Comparison of ENCODE assay signal across 8 cellular contexts in genomic region chr9:127049044-127049443, GRCh38.
DNase-seq lines count a peak whose midpoint lies in the region; ATAC-seq, FAIRE-seq and TF ChIP-seq lines count a peak whose summit lies in the region.

No MANE protein-coding gene starts in this region.

- TF ChIP-seq POLR2A in K562 (conservative IDR thresholded peaks at IDR 0.05) (no peak), right lobe of liver (IDR thresholded peaks at IDR 0.05) (no peak)

- H3K9me3 ChIP-seq in K562 (replicated peaks; ENCODE audit: control insufficient read depth, insufficient read depth, low read depth, low read length) (no peaks in the 10 kb centered on the region), right lobe of liver (no peaks in the 10 kb centered on the region)

- H3K4me2 ChIP-seq in K562 (ENCODE audit: insufficient read depth, low read length), result no peak overlapping the region

- H3K4me3 ChIP-seq in K562 (no peak overlapping the region), right lobe of liver (no peak overlapping the region)

- CTCF ChIA-PET in K562 (lab: Yijun Ruan, JAX; ENCODE audit: low intra/inter-chr PET ratio), result no interaction called here

- DNase-seq in stimulated activated CD4-positive, alpha-beta T cell treated with anti-CD3 and anti-CD28 coated beads, Interleukin-15, amount 100 ng/mL, for 24 hours, result peak; percentile 11
- no peak for DNase-seq in stimulated activated CD4-positive, alpha-beta T cell treated with anti-CD3 and anti-CD28 coated beads, Interleukin-4, amount 100 ng/mL, for 4 hours
- DNase-seq in NCI-H774 (lab: John Stamatoyannopoulos, UW) (peak; percentile 44), K562 (ENCODE audit: extremely low read depth in 1 of 4, low spot score in 3 of 4) (no peak), right lobe of liver (no peak), cerebellar cortex (ENCODE audit: low spot score) (no peak), SKM-1 (lab: John Stamatoyannopoulos, UW; ENCODE audit: unreplicated experiment) (no peak)

- 2% methylated on average over 4 of the region's 4 CpGs for WGBS in K562 (ENCODE audit: insufficient coverage, low coverage, missing lambda C conversion rate)
- WGBS in right lobe of liver (ENCODE audit: insufficient coverage, low coverage, low lambda C conversion rate, missing lambda C conversion rate), result 42% methylated on average over 4 of the region's 4 CpGs

- H3K4me1 ChIP-seq in K562 (replicated peaks in 1 of 2; ENCODE audit: control insufficient read depth in 2 of 2, insufficient read depth in 2 of 2, low read length in 2 of 2), result no peaks in the 10 kb centered on the region; a peak in 1 of 5 replicates
- H3K4me1 ChIP-seq in right lobe of liver, result peaks cover 0 to 4% (median 0%) of the 10 kb centered on the region in 4 donors

- H4K20me1 ChIP-seq in K562 (replicated peaks; ENCODE audit: control insufficient read depth, insufficient read depth, low read length), result 0 out of 2 replicates have a peak, but pooled peaks cover 2% of the 10 kb centered on the region

- peaks cover 10 to 40% of the 10 kb centered on the region in 2 experiments for H3K27me3 ChIP-seq in K562 (ENCODE audit: control insufficient read depth in 2 of 2, insufficient read depth in 2 of 2, low read length in 2 of 2)
- H3K27me3 ChIP-seq in right lobe of liver, result no peaks in the 10 kb centered on the region

- no TSS peak for BruUV-seq in K562 (replicated peaks; lab: Mats Ljungman, UMichigan)

- no peak; a peak in 1 of 4 replicates for TF ChIP-seq RAD21 in K562 (CRISPR knock-in tag; conservative IDR thresholded peaks at IDR 0.05 in 1 of 2, IDR thresholded peaks at IDR 0.05 in 1 of 2)

- no peak for TF ChIP-seq CTCF in K562 (IDR thresholded peaks at IDR 0.05 in 2 of 3, conservative IDR thresholded peaks at IDR 0.05 in 1 of 3; ENCODE audit: insufficient read depth in 2 of 3, low read depth in 1 of 3, low read length in 3 of 3)
- TF ChIP-seq CTCF in right lobe of liver (IDR thresholded peaks at IDR 0.05), result peak in 3 of 4 donors; percentile 14 to 32 (median 18)

- H3K9ac ChIP-seq in K562 (ENCODE audit: insufficient read depth in 1 of 2, low read depth in 2 of 2, low read length in 2 of 2), result no peak overlapping the region

- intact Hi-C loops in K562 (cut with micrococcal nuclease) (no loop called here), right lobe of liver (cut with DNase I) (no loop called here)

- FAIRE-seq in K562 (lab: Jason Lieb, UNC), result no peak

- no peaks in the 10 kb centered on the region for H3K9me1 ChIP-seq in K562 (ENCODE audit: control insufficient read depth, insufficient read depth, low read length)

- in situ Hi-C loops in K562 (cut with MboI), result no loop called here

- H2AFZ ChIP-seq in K562 (ENCODE audit: low read depth, low read length), result no peak overlapping the region

- no peak for TF ChIP-seq EP300 in K562 (IDR thresholded peaks at IDR 0.05; ENCODE audit: low read length)

- no peaks in the 10 kb centered on the region for H3K36me3 ChIP-seq in K562 (ENCODE audit: control insufficient read depth, insufficient read depth, low read length)
- H3K36me3 ChIP-seq in right lobe of liver, result no peaks in the 10 kb centered on the region

- no peaks in the 10 kb centered on the region for H3K79me2 ChIP-seq in K562 (ENCODE audit: control insufficient read depth, insufficient read depth, low read length)

- H3K27ac ChIP-seq in K562 (ENCODE audit: extremely low read depth, low read depth, low read length), result no peak overlapping the region
- peak overlapping the region in 2 of 3 donors; percentile 7 to 58 for H3K27ac ChIP-seq in right lobe of liver

- ATAC-seq in K562 (no peak), right lobe of liver (peak; percentile 76 to 91 (median 85)), HG03159 (IDR thresholded peaks at IDR 0.05; ENCODE audit: unreplicated experiment) (no peak)

- POLR2A ChIA-PET in K562 (lab: Yijun Ruan, JAX), result no interaction called here

TF ChIP-seq in K562, 482 proteins besides CTCF, POLR2A, EP300 and RAD21:
- TF ChIP-seq NFATC3 (IDR thresholded peaks at IDR 0.05) (no peak), PPARD (CRISPR knock-in tag; IDR thresholded peaks at IDR 0.05) (no peak), MLX (CRISPR knock-in tag; conservative IDR thresholded peaks at IDR 0.05) (no peak), DEAF1 (CRISPR knock-in tag; IDR thresholded peaks at IDR 0.05) (no peak), GABPA (tag; conservative IDR thresholded peaks at IDR 0.05; ENCODE audit: low read depth) (peak; percentile 53; the same call in 1 of the 2 replicates), FOSL1 (tag; conservative IDR thresholded peaks at IDR 0.05) (peak; percentile 39; the same call in 1 of the 2 replicates), NR2C2 (CRISPR knock-in tag; IDR thresholded peaks at IDR 0.05) (no peak), NR2C2 (tag; IDR thresholded peaks at IDR 0.05) (peak; percentile 50; the same call in 1 of the 2 replicates), ARID2 (IDR thresholded peaks at IDR 0.05) (no peak)

Comparison
In these comparisons a context has a peak if more than half of its experiments do, and no peak if none do; other contexts are left out.
1. DNase-seq: peak in stimulated activated CD4-positive, alpha-beta T cell treated with anti-CD3 and anti-CD28 coated beads, Interleukin-15, amount 100 ng/mL, for 24 hours (single experiment) and NCI-H774 (single experiment); none in stimulated activated CD4-positive, alpha-beta T cell treated with anti-CD3 and anti-CD28 coated beads, Interleukin-4, amount 100 ng/mL, for 4 hours (0 of 2), K562 (0 of 4), right lobe of liver (0 of 3), cerebellar cortex (single experiment) and SKM-1 (single experiment).
2. ATAC-seq: peak in right lobe of liver (4 of 4); none in K562 (single experiment) and HG03159 (single experiment).
3. CTCF ChIP-seq: peak in right lobe of liver (3 of 4); none in K562 (0 of 3).